1 cellular context compared by ENCODE assay signal in the genomic region with DNA sequence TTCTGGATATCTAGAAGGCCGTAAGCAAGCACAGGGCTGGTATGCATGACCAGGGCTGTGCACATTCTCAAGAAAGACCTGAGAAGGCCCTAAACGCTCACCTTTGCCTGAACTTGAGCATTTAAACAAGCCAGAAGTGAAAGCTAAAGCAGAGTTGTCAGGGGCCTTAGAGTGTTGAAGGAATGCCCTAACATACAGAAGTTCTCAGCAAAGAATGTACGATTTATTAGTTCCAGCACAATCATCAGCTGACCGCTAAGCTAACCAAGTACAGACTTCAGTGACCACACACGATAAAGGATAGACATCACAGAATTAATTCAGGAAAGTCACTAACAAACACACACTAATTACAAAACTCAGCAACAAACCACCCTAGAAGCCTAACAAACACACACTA.
TF ChIP-seq lines count a peak whose summit lies in the region.

No MANE protein-coding gene starts in this region.

TF ChIP-seq in SK-N-SH treated with all-trans-retinoic acid at 6 μM for 48 hours, 23 proteins besides CTCF, POLR2A, EP300 and RAD21 (continued from another document):
- TF ChIP-seq, protein P1, sequence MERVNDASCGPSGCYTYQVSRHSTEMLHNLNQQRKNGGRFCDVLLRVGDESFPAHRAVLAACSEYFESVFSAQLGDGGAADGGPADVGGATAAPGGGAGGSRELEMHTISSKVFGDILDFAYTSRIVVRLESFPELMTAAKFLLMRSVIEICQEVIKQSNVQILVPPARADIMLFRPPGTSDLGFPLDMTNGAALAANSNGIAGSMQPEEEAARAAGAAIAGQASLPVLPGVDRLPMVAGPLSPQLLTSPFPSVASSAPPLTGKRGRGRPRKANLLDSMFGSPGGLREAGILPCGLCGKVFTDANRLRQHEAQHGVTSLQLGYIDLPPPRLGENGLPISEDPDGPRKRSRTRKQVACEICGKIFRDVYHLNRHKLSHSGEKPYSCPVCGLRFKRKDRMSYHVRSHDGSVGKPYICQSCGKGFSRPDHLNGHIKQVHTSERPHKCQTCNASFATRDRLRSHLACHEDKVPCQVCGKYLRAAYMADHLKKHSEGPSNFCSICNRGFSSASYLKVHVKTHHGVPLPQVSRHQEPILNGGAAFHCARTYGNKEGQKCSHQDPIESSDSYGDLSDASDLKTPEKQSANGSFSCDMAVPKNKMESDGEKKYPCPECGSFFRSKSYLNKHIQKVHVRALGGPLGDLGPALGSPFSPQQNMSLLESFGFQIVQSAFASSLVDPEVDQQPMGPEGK (CRISPR knock-in tag; IDR thresholded peaks at IDR 0.05; ENCODE audit: borderline replicate concordance): no peak
- TF ChIP-seq ZNF565 (CRISPR knock-in tag; conservative IDR thresholded peaks at IDR 0.05; ENCODE audit: low read depth) (no peak), OSR1 (CRISPR knock-in tag; IDR thresholded peaks at IDR 0.05) (no peak)
TF ChIP-seq in SK-N-SH treated with all-trans-retinoic acid at 6 μM for 48 hours: peak in this region for 0.
